Comparison of ENCODE assay signal across 19 cellular contexts in the genomic region with DNA sequence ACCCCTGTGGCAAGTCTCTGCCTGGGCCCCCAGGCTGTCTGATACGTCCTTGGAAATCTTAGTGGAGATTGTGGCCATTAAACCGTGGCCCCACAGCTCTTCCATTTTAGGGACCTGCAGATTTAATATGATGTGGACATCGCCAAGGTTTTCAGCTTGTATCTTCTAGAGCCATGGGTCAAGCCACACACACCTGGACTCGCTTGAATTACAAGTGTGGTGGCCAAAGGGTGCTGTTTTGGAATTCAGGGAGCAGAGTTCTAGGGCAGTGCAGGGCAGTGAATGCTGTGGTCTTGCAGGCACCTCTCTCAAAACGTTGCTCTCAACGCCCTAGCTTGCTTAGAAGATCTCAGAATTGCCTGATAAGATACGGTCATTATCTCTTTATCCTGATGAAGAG.
DNase-seq lines count a peak whose midpoint lies in the region; TF ChIP-seq lines count a peak whose summit lies in the region.
"Had no signal": no experiment of that assay in that cellular context is flagged by ENCODE, and none has a peak within 500 bp of the region (broad histone marks: within the 10 kb centered on the region; RNA-seq: fewer than 3 reads in every experiment).

No MANE protein-coding gene starts in this region.

- H4K91ac ChIP-seq in trophoblast cell (ENCODE audit: low read depth, low read length), result no peak overlapping the region

- intact Hi-C loops in PC-9 (cut with micrococcal nuclease; ENCODE audit: unreplicated experiment) (no loop called here), spleen (cut with DNase I; ENCODE audit: low total_unique reads) (loop anchor here (10.0 kb wide), 1 partner anchor 216 kb away; no protein-coding TSS in a partner anchor), MCF 10A (cut with micrococcal nuclease) (loop anchor here (10.0 kb wide), 1 partner anchor 1394 kb away; no protein-coding TSS in a partner anchor)
- intact Hi-C loops in activated CD4-positive, alpha-beta memory T cell treated with anti-CD3 and anti-CD28 coated beads for 36 hours (cut with micrococcal nuclease), result no loop called here

- CTCF ChIA-PET in PC-9 (lab: Charles Lee) (interaction anchor here (0.6 kb wide), 1 partner anchor 278 kb away, joined by 3 read pairs; no protein-coding TSS in a partner anchor), MCF 10A (lab: Yijun Ruan, JAX) (interaction anchor here (0.8 to 4.7 kb wide), 2 partner anchors 69 to 212 kb away, joined by 4 to 25 read pairs; no protein-coding TSS in a partner anchor)
- CTCF ChIA-PET in activated CD4-positive, alpha-beta memory T cell treated with anti-CD3 and anti-CD28 coated beads for 36 hours (lab: Charles Lee), result no interaction called here

- no peak overlapping the region for H2AK5ac ChIP-seq in mesendoderm (ENCODE audit: low read length)
- H2AK5ac ChIP-seq in trophoblast cell (ENCODE audit: low read length), result no peak overlapping the region

- H3K23ac ChIP-seq in mesendoderm (ENCODE audit: low read length), result no peak overlapping the region
- peak overlapping the region; percentile 68 for H3K23ac ChIP-seq in trophoblast cell (ENCODE audit: low read length)

- no peak overlapping the region for H3K27ac ChIP-seq in PC-9
- H3K27ac ChIP-seq in mesendoderm (ENCODE audit: low read depth, low read length), result no peak overlapping the region
- H3K27ac ChIP-seq in trophoblast cell (ENCODE audit: low read depth, low read length), result no peak overlapping the region
- H3K27ac ChIP-seq in spleen, result no peak overlapping the region
- H3K27ac ChIP-seq: BLaER1, C4-2B had no signal

- H3K4me1 ChIP-seq in PC-9 (replicated peaks; ENCODE audit: insufficient read depth) (no peaks in the 10 kb centered on the region), mesendoderm (ENCODE audit: control insufficient read depth, low read depth, low read length) (no peaks in the 10 kb centered on the region), trophoblast cell (ENCODE audit: control insufficient read depth in 1 of 2, insufficient read depth in 2 of 2, low read length in 2 of 2) (no peaks in the 10 kb centered on the region), spleen (no peaks in the 10 kb centered on the region)
- H3K4me1 ChIP-seq: BLaER1, Caco-2 had no signal

- no peaks in the 10 kb centered on the region for H3K36me3 Mint-ChIP-seq in activated CD4-positive, alpha-beta memory T cell treated with anti-CD3 and anti-CD28 coated beads for 36 hours
- no peaks in the 10 kb centered on the region for H3K36me3 Mint-ChIP-seq in MCF 10A (ENCODE audit: insufficient read depth, unreplicated experiment)
- H3K36me3 Mint-ChIP-seq: CD8-positive, alpha-beta T cell had no signal

- no peaks in the 10 kb centered on the region for H3K36me3 ChIP-seq in PC-9 (ENCODE audit: low read depth)
- no peaks in the 10 kb centered on the region for H3K36me3 ChIP-seq in mesendoderm (ENCODE audit: control insufficient read depth, insufficient read depth, low read length)
- no peaks in the 10 kb centered on the region for H3K36me3 ChIP-seq in trophoblast cell (ENCODE audit: control insufficient read depth in 1 of 2, insufficient read depth in 2 of 2, low read length in 2 of 2)
- no peaks in the 10 kb centered on the region for H3K36me3 ChIP-seq in spleen
- H3K36me3 ChIP-seq: BE2C, BLaER1 had no signal

- no peaks in the 10 kb centered on the region for H3K27me3 Mint-ChIP-seq in activated CD4-positive, alpha-beta memory T cell treated with anti-CD3 and anti-CD28 coated beads for 36 hours
- H3K27me3 Mint-ChIP-seq in MCF 10A (ENCODE audit: insufficient read depth, unreplicated experiment), result peaks cover 81% of the 10 kb centered on the region
- H3K27me3 Mint-ChIP-seq: CD4-positive, alpha-beta T cell had no signal

- no peak overlapping the region for H2BK5ac ChIP-seq in mesendoderm (ENCODE audit: low read length)
- no peak overlapping the region for H2BK5ac ChIP-seq in trophoblast cell (ENCODE audit: low read depth, low read length, poor library complexity)

- POLR2A ChIA-PET in PC-9 (lab: Charles Lee; ENCODE audit: unreplicated experiment) (no interaction called here), MCF 10A (lab: Yijun Ruan, JAX) (interaction anchor here (0.9 kb wide), 1 partner anchor 9 kb away, joined by 3 read pairs; no protein-coding TSS in a partner anchor)
- POLR2A ChIA-PET in activated CD4-positive, alpha-beta memory T cell treated with anti-CD3 and anti-CD28 coated beads for 36 hours (lab: Charles Lee), result no interaction called here

- no peak overlapping the region for H3K14ac ChIP-seq in trophoblast cell (ENCODE audit: low read length)

- no peak overlapping the region for H3K18ac ChIP-seq in mesendoderm (ENCODE audit: low read length)
- no peak overlapping the region for H3K18ac ChIP-seq in trophoblast cell (ENCODE audit: low read length)

- H3K4ac ChIP-seq in mesendoderm (ENCODE audit: low read depth, low read length), result no peak overlapping the region
- H3K4ac ChIP-seq in trophoblast cell (ENCODE audit: low read depth, low read length), result no peak overlapping the region

- TF ChIP-seq CTCF in PC-9 (conservative IDR thresholded peaks at IDR 0.05) (no peak), spleen (IDR thresholded peaks at IDR 0.05 in 8 of 11, conservative IDR thresholded peaks at IDR 0.05 in 3 of 11) (no peak), MCF 10A (IDR thresholded peaks at IDR 0.05; ENCODE audit: unreplicated experiment) (no peak)

- H3K79me2 ChIP-seq in PC-9 (ENCODE audit: low read depth), result no peaks in the 10 kb centered on the region
- H3K79me2 ChIP-seq in mesendoderm (ENCODE audit: control insufficient read depth, insufficient read depth, low read length), result no peaks in the 10 kb centered on the region
- H3K79me2 ChIP-seq in trophoblast cell (ENCODE audit: control insufficient read depth, insufficient read depth, low read length, poor library complexity), result no peaks in the 10 kb centered on the region

- H3K9ac ChIP-seq in mesendoderm (ENCODE audit: low read length), result no peak overlapping the region
- no peak overlapping the region for H3K9ac ChIP-seq in trophoblast cell (ENCODE audit: low read length)
- H3K9ac ChIP-seq: BLaER1 had no signal

- no peak for TF ChIP-seq POLR2A in spleen (IDR thresholded peaks at IDR 0.05)

- H3K9me3 ChIP-seq in PC-9 (ENCODE audit: insufficient read depth, low read depth) (no peaks in the 10 kb centered on the region), trophoblast cell (ENCODE audit: insufficient read depth, low read depth, low read length) (no peaks in the 10 kb centered on the region), spleen (peaks cover 0 to 9% (median 0%) of the 10 kb centered on the region in 8 donors)
- H3K9me3 ChIP-seq: BE2C, BLaER1, Caco-2 had no signal

- WGBS in mesendoderm (ENCODE audit: extremely low coverage, insufficient coverage, low lambda C conversion rate), result no CpG with 5 or more reads among the region's 7 CpGs
- no CpG with 5 or more reads among the region's 7 CpGs for WGBS in trophoblast cell (ENCODE audit: extremely low coverage, insufficient coverage, insufficient read length)
- 70 to 83% (median 74%) methylated on average over 7 of the region's 7 CpGs for WGBS in spleen, 5 donors

- BruUV-seq in PC-9 (replicated peaks; lab: Mats Ljungman, UMichigan) (no TSS peak), MCF 10A (replicated peaks; lab: Mats Ljungman, UMichigan) (no TSS peak)

- H3K9me2 ChIP-seq in PC-9 (ENCODE audit: insufficient read depth), result no peaks in the 10 kb centered on the region

- H4K20me1 ChIP-seq in PC-9 (ENCODE audit: insufficient read depth), result no peaks in the 10 kb centered on the region
- H4K20me1 ChIP-seq: BLaER1 had no signal

- H4K12ac ChIP-seq in trophoblast cell (ENCODE audit: low read depth, low read length), result no peak overlapping the region

- H3K4me3 Mint-ChIP-seq in activated CD4-positive, alpha-beta memory T cell treated with anti-CD3 and anti-CD28 coated beads for 36 hours, result no peak overlapping the region
- H3K4me3 Mint-ChIP-seq in MCF 10A (ENCODE audit: unreplicated experiment), result no peak overlapping the region
- H3K4me3 Mint-ChIP-seq: CD4-positive, alpha-beta T cell; CD8-positive, alpha-beta T cell had no signal

- H3K27me3 ChIP-seq in PC-9 (ENCODE audit: insufficient read depth, low read depth) (no peaks in the 10 kb centered on the region), mesendoderm (ENCODE audit: insufficient read depth, low read length, poor library complexity) (no peaks in the 10 kb centered on the region), trophoblast cell (ENCODE audit: insufficient read depth, low read length) (no peaks in the 10 kb centered on the region), spleen (replicated peaks in 1 of 7) (no peaks in the 10 kb centered on the region)
- H3K27me3 ChIP-seq: BE2C, BLaER1 had no signal

- H3K79me1 ChIP-seq in mesendoderm (ENCODE audit: low read length), result no peaks in the 10 kb centered on the region
- no peaks in the 10 kb centered on the region for H3K79me1 ChIP-seq in trophoblast cell (ENCODE audit: low read length)

- H3K4me2 ChIP-seq in PC-9 (no peak overlapping the region), mesendoderm (ENCODE audit: low read length) (no peak overlapping the region), trophoblast cell (ENCODE audit: low read length) (no peak overlapping the region)
- H3K4me2 ChIP-seq: BLaER1 had no signal

- no peaks in the 10 kb centered on the region for H3F3A ChIP-seq in PC-9 (ENCODE audit: insufficient read depth, low read depth)

- H3K4me3 ChIP-seq in PC-9 (no peak overlapping the region), mesendoderm (ENCODE audit: low read length) (no peak overlapping the region), trophoblast cell (ENCODE audit: low read depth, low read length) (no peak overlapping the region), spleen (no peak overlapping the region)
- H3K4me3 ChIP-seq: BLaER1 had no signal

- no peaks in the 10 kb centered on the region for H3K4me1 Mint-ChIP-seq in activated CD4-positive, alpha-beta memory T cell treated with anti-CD3 and anti-CD28 coated beads for 36 hours (ENCODE audit: low read depth)
- H3K4me1 Mint-ChIP-seq in MCF 10A (ENCODE audit: insufficient read depth, unreplicated experiment), result no peaks in the 10 kb centered on the region

- no peak for DNase-seq in PC-9
- DNase-seq in UCSD-AML1 (lab: John Stamatoyannopoulos, UW; ENCODE audit: unreplicated experiment), result peak; percentile 3
- DNase-seq in mesendoderm, result peak; percentile 66
- DNase-seq in trophoblast cell, result no peak
- DNase-seq in RKO (ENCODE audit: low spot score), result no peak
- DNase-seq in spleen, result no peak
- no peak for DNase-seq in activated CD4-positive, alpha-beta memory T cell treated with anti-CD3 and anti-CD28 coated beads for 36 hours
- no peak for DNase-seq in MCF 10A (ENCODE audit: unreplicated experiment)
- DNase-seq: 8988T; ACHN; BE2C; Caco-2; Calu3; CD4-positive, alpha-beta T cell; CD8-positive, alpha-beta T cell; DMS79 treated with DMSO at 0.1 percent for 48 hours; GF-D8 had no signal

- H2BK120ac ChIP-seq in mesendoderm (ENCODE audit: low read depth, low read length), result no peak overlapping the region
- no peak overlapping the region for H2BK120ac ChIP-seq in trophoblast cell (ENCODE audit: insufficient read depth, low read length, poor library complexity)

- H3K27ac Mint-ChIP-seq in activated CD4-positive, alpha-beta memory T cell treated with anti-CD3 and anti-CD28 coated beads for 36 hours, result no peak overlapping the region
- H3K27ac Mint-ChIP-seq in MCF 10A (ENCODE audit: low read depth, unreplicated experiment), result no peak overlapping the region
- H3K27ac Mint-ChIP-seq: CD4-positive, alpha-beta T cell; CD8-positive, alpha-beta T cell had no signal

- H4K8ac ChIP-seq in mesendoderm (ENCODE audit: low read depth, low read length), result no peak overlapping the region
- no peak overlapping the region for H4K8ac ChIP-seq in trophoblast cell (ENCODE audit: low read depth, low read length)

- H3K56ac ChIP-seq in mesendoderm (ENCODE audit: low read length), result no peak overlapping the region

- H2BK12ac ChIP-seq in trophoblast cell (ENCODE audit: low read length), result no peak overlapping the region

- no peak overlapping the region for H2BK15ac ChIP-seq in mesendoderm (replicated peaks; ENCODE audit: low read depth)

- H2AFZ ChIP-seq in PC-9, result 0 out of 2 replicates have a peak overlapping the region, but pooled peaks have one; percentile 16
- H2AFZ ChIP-seq in trophoblast cell (ENCODE audit: insufficient read depth, low read length, poor library complexity), result no peak overlapping the region

- peaks cover 17% of the 10 kb centered on the region for H3K9me3 Mint-ChIP-seq in activated CD4-positive, alpha-beta memory T cell treated with anti-CD3 and anti-CD28 coated beads for 36 hours
- no peaks in the 10 kb centered on the region for H3K9me3 Mint-ChIP-seq in MCF 10A (ENCODE audit: unreplicated experiment)

- no peak overlapping the region for H4K5ac ChIP-seq in mesendoderm (ENCODE audit: low read length)

Comparison
In these comparisons a context has a peak if more than half of its experiments do, and no peak if none do; other contexts are left out.
1. DNase-seq: peak in UCSD-AML1 (single experiment) and mesendoderm (single experiment); none in PC-9 (0 of 2), trophoblast cell (0 of 2), RKO (single experiment), spleen (single experiment), activated CD4-positive, alpha-beta memory T cell treated with anti-CD3 and anti-CD28 coated beads for 36 hours (single experiment) and MCF 10A (single experiment).
2. intact Hi-C loops: an anchor here in spleen (10.0 kb wide) and MCF 10A (10.0 kb wide); none called in PC-9 and activated CD4-positive, alpha-beta memory T cell treated with anti-CD3 and anti-CD28 coated beads for 36 hours.